ENCODE assay signal across 23 cellular contexts in genomic region chr13:73865027-73865426, GRCh38.
A peak's percentile ranks its signal among the peaks of the same experiment; 100 is the strongest.
DNase-seq lines count a peak whose midpoint lies in the region; ATAC-seq, FAIRE-seq and TF ChIP-seq lines count a peak whose summit lies in the region.
"Had no signal": no experiment of that assay in that cellular context is flagged by ENCODE, and none has a peak within 500 bp of the region (broad histone marks: within the 10 kb centered on the region; RNA-seq: fewer than 3 reads in every experiment).

No MANE protein-coding gene starts in this region.

- H3K9ac ChIP-seq in SK-N-SH = no peak overlapping the region
- H3K9ac ChIP-seq: GM23248 had no signal

- H3K4me3 ChIP-seq in SK-N-SH (ENCODE audit: low read depth in 2 of 2, low read length in 1 of 2) = no peak overlapping the region
- no peak overlapping the region for H3K4me3 ChIP-seq in HEK293 (ENCODE audit: low read depth, low read length)
- no peak overlapping the region for H3K4me3 ChIP-seq in cardiac fibroblast (replicated peaks in 1 of 2; ENCODE audit: low read depth in 2 of 2, low read length in 2 of 2)
- H3K4me3 ChIP-seq: GM23248, HAP-1 had no signal

- peaks cover 0 to under 1% of the 10 kb centered on the region in 2 experiments; a peak in 1 of 4 replicates for H3K4me1 ChIP-seq in SK-N-SH (ENCODE audit: control insufficient read depth in 1 of 2, insufficient read depth in 2 of 2, low read depth in 1 of 2, low read length in 1 of 2)
- no peaks in the 10 kb centered on the region for H3K4me1 ChIP-seq in HEK293 (ENCODE audit: control insufficient read depth, insufficient read depth, low read length)

- FAIRE-seq in frontal cortex (lab: Jason Lieb, UNC) = no peak

- POLR2A ChIA-PET in SK-N-SH (lab: Yijun Ruan, JAX) = no interaction called here
- POLR2A ChIA-PET in HEK293 (lab: Yijun Ruan, JAX) = no interaction called here
- POLR2A ChIA-PET in activated CD4-positive, alpha-beta T cell treated with anti-CD3 and anti-CD28 coated beads for 36 hours (lab: Charles Lee) = no interaction called here

- H3F3A ChIP-seq in SK-N-SH (replicated peaks; ENCODE audit: insufficient read depth) = peaks cover under 1% of the 10 kb centered on the region

- DNase-seq in SK-N-SH = no peak
- peak; percentile 9 to 27 for DNase-seq in cardiac fibroblast (ENCODE audit: low read depth in 2 of 2)
- DNase-seq in frontal cortex (ENCODE audit: low spot score in 2 of 2) = no peak
- DNase-seq in activated CD4-positive, alpha-beta T cell treated with anti-CD3 and anti-CD28 coated beads for 36 hours = no peak
- no peak for DNase-seq in NCI-H774 (lab: John Stamatoyannopoulos, UW)
- DNase-seq: Calu3; GF-D8; GM23248; MM.1S; NCI-H1092; NCI-H1436 treated with DMSO at 0.1 percent for 48 hours; NCI-H2029 treated with DMSO at 0.1 percent for 48 hours; NCI-H2171; NCI-H69; NK-92 treated with Interleukin-12 subunit alpha and Interleukin-12 subunit beta, amount 100 ng/mL, for 24 hours; OCI-M1; Right ventricle myocardium superior had no signal

- CTCF ChIA-PET in SK-N-SH (lab: Yijun Ruan, JAX) = interaction anchor here (0.6 kb wide), 1 partner anchor 92 kb away, joined by 3 read pairs; no protein-coding TSS in a partner anchor
- CTCF ChIA-PET in HEK293 (lab: Yijun Ruan, JAX) = interaction anchor here (0.6 to 0.7 kb wide), 2 partner anchors 10 to 21 kb away, joined by 3 read pairs; no protein-coding TSS in a partner anchor
- CTCF ChIA-PET in activated CD4-positive, alpha-beta T cell treated with anti-CD3 and anti-CD28 coated beads for 36 hours (lab: Charles Lee) = interaction anchor here (0.9 to 1.1 kb wide), 2 partner anchors 163 to 420 kb away, joined by 3 read pairs; no protein-coding TSS in a partner anchor

- 73% methylated on average over 1 of the region's 1 CpG for WGBS in SK-N-SH (ENCODE audit: low lambda C conversion rate)

- H3K9me3 ChIP-seq in SK-N-SH (no peaks in the 10 kb centered on the region), HEK293 (ENCODE audit: control insufficient read depth, insufficient read depth, low read depth, low read length) (no peaks in the 10 kb centered on the region)
- H3K9me3 ChIP-seq: HAP-1 had no signal

- H3K9me2 ChIP-seq in SK-N-SH = no peaks in the 10 kb centered on the region

- H3K27ac Mint-ChIP-seq in nephron = peak overlapping the region; percentile 39 to 45 (median 45)
- no peak overlapping the region for H3K27ac Mint-ChIP-seq in activated CD4-positive, alpha-beta T cell treated with anti-CD3 and anti-CD28 coated beads for 36 hours
- H3K27ac Mint-ChIP-seq: B cell had no signal

- H3K79me2 ChIP-seq in SK-N-SH (ENCODE audit: insufficient read depth) = no peaks in the 10 kb centered on the region

- no peak overlapping the region for H3K4me3 Mint-ChIP-seq in nephron
- no peak overlapping the region for H3K4me3 Mint-ChIP-seq in activated CD4-positive, alpha-beta T cell treated with anti-CD3 and anti-CD28 coated beads for 36 hours
- H3K4me3 Mint-ChIP-seq: B cell had no signal

- no peaks in the 10 kb centered on the region for H3K9me3 Mint-ChIP-seq in nephron
- no peaks in the 10 kb centered on the region for H3K9me3 Mint-ChIP-seq in activated CD4-positive, alpha-beta T cell treated with anti-CD3 and anti-CD28 coated beads for 36 hours (ENCODE audit: low read depth)

- H3K4me2 ChIP-seq in SK-N-SH = no peak overlapping the region

- no peak overlapping the region for H3K27ac ChIP-seq in SK-N-SH (ENCODE audit: low read depth in 2 of 2, low read length in 1 of 2)
- no peak overlapping the region for H3K27ac ChIP-seq in HEK293 (ENCODE audit: extremely low read depth, low read depth, low read length)
- H3K27ac ChIP-seq: 22Rv1, GM23248 had no signal

- ATAC-seq in SK-N-SH treated with all-trans-retinoic acid at 6 μM for 48 hours = peak; percentile 28; the same call in 1 of the 3 replicates
- ATAC-seq in activated CD4-positive, alpha-beta T cell treated with anti-CD3 and anti-CD28 coated beads for 36 hours = no peak

- no peak overlapping the region for H2AFZ ChIP-seq in SK-N-SH (ENCODE audit: low read depth)
- H2AFZ ChIP-seq: GM23248 had no signal

- TF ChIP-seq EP300 in SK-N-SH (IDR thresholded peaks at IDR 0.05; ENCODE audit: borderline replicate concordance in 1 of 2, low read depth in 1 of 2, low read length in 1 of 2) = no peak

- H3K27me3 Mint-ChIP-seq in nephron (ENCODE audit: low read depth) = no peaks in the 10 kb centered on the region
- H3K27me3 Mint-ChIP-seq in activated CD4-positive, alpha-beta T cell treated with anti-CD3 and anti-CD28 coated beads for 36 hours = no peaks in the 10 kb centered on the region
- H3K27me3 Mint-ChIP-seq: B cell had no signal

- TF ChIP-seq CTCF in SK-N-SH (IDR thresholded peaks at IDR 0.05) = no peak
- no peak for TF ChIP-seq CTCF in HEK293 (tag by site-specific recombination; IDR thresholded peaks at IDR 0.05)
- no peak for TF ChIP-seq CTCF in cardiac fibroblast (IDR thresholded peaks at IDR 0.05; ENCODE audit: low read depth, low read length)
- TF ChIP-seq CTCF in nephron (IDR thresholded peaks at IDR 0.05; ENCODE audit: unreplicated experiment in 3 of 3) = no peak

- peaks cover 0 to 5% of the 10 kb centered on the region in 2 experiments for H3K36me3 ChIP-seq in SK-N-SH (replicated peaks in 1 of 2; ENCODE audit: control insufficient read depth in 1 of 2, insufficient read depth in 2 of 2, low read length in 1 of 2)
- no peaks in the 10 kb centered on the region for H3K36me3 ChIP-seq in HEK293 (ENCODE audit: control insufficient read depth in 2 of 2, insufficient read depth in 1 of 2, low read length in 2 of 2)
- H3K36me3 ChIP-seq: HAP-1 had no signal

- H3K4me1 Mint-ChIP-seq in nephron = peaks cover 16% of the 10 kb centered on the region
- peaks cover 51% of the 10 kb centered on the region for H3K4me1 Mint-ChIP-seq in activated CD4-positive, alpha-beta T cell treated with anti-CD3 and anti-CD28 coated beads for 36 hours

- TF ChIP-seq RAD21 in SK-N-SH (IDR thresholded peaks at IDR 0.05; ENCODE audit: low read length) = no peak

- intact Hi-C loops in activated CD4-positive, alpha-beta T cell treated with anti-CD3 and anti-CD28 coated beads for 36 hours (cut with DNase I, micrococcal nuclease) = no loop called here

- H3K36me3 Mint-ChIP-seq in nephron (ENCODE audit: low read depth) = peaks cover 11% of the 10 kb centered on the region
- peaks cover 7% of the 10 kb centered on the region for H3K36me3 Mint-ChIP-seq in activated CD4-positive, alpha-beta T cell treated with anti-CD3 and anti-CD28 coated beads for 36 hours (ENCODE audit: low read depth)

- no peaks in the 10 kb centered on the region for H4K20me1 ChIP-seq in SK-N-SH (ENCODE audit: insufficient read depth)

- no peaks in the 10 kb centered on the region for H3K27me3 ChIP-seq in SK-N-SH (ENCODE audit: insufficient read depth)

TF ChIP-seq in SK-N-SH treated with all-trans-retinoic acid at 6 μM for 48 hours, 23 proteins besides CTCF, POLR2A, EP300 and RAD21:
- TF ChIP-seq SNAI2 (CRISPR knock-in tag; IDR thresholded peaks at IDR 0.05) (no peak), ISL1 (CRISPR knock-in tag; IDR thresholded peaks at IDR 0.05) (peak; percentile 81)

TF ChIP-seq in SK-N-SH, 30 proteins besides CTCF, POLR2A, EP300 and RAD21 (continues in another document):
- no peak for TF ChIP-seq RCOR1 (IDR thresholded peaks at IDR 0.05; ENCODE audit: low read length)
- no peak for TF ChIP-seq NRF1 (IDR thresholded peaks at IDR 0.05; ENCODE audit: low read depth, low read length)
- no peak for TF ChIP-seq NFIC (IDR thresholded peaks at IDR 0.05; ENCODE audit: borderline replicate concordance)
- no peak for TF ChIP-seq ELF1 (IDR thresholded peaks at IDR 0.05)
- TF ChIP-seq YY1 (IDR thresholded peaks at IDR 0.05; ENCODE audit: low read depth) = no peak
- no peak for TF ChIP-seq TCF12 (IDR thresholded peaks at IDR 0.05)
- TF ChIP-seq GATA2 (CRISPR knock-in tag; IDR thresholded peaks at IDR 0.05) = no peak
- TF ChIP-seq USF2 (IDR thresholded peaks at IDR 0.05; ENCODE audit: borderline replicate concordance, low read depth, low read length) = no peak
- no peak for TF ChIP-seq MXI1 (IDR thresholded peaks at IDR 0.05; ENCODE audit: low read depth, low read length)

TF ChIP-seq in HEK293, 187 proteins besides CTCF, POLR2A, EP300 and RAD21:
- TF ChIP-seq TCF7L2 (IDR thresholded peaks at IDR 0.05; ENCODE audit: borderline replicate concordance, low read depth, low read length) (peak; percentile 54; the same call in 1 of the 2 replicates), KLF17 (tag by site-specific recombination; IDR thresholded peaks at IDR 0.05) (no peak), ZNF488 (tag by site-specific recombination; IDR thresholded peaks at IDR 0.05) (no peak), ZNF701 (tag by site-specific recombination; IDR thresholded peaks at IDR 0.05) (no peak), PRDM6 (tag by site-specific recombination; IDR thresholded peaks at IDR 0.05) (peak; percentile 39; the same call in 1 of the 2 replicates), ZNF184 (tag by site-specific recombination; IDR thresholded peaks at IDR 0.05) (no peak)
TF ChIP-seq in HEK293: peak in this region for 2.

Comparison
In these comparisons a context has a peak if more than half of its experiments do, and no peak if none do; other contexts are left out.
1. DNase-seq: peak in cardiac fibroblast (2 of 2); none in SK-N-SH (single experiment), frontal cortex (0 of 2), activated CD4-positive, alpha-beta T cell treated with anti-CD3 and anti-CD28 coated beads for 36 hours (single experiment) and NCI-H774 (single experiment).